Comparison of ENCODE assay signal across 12 cellular contexts in genomic region chr7:107694395-107694794, GRCh38. TPM values are rescaled to one million over a fixed set of nuclear protein-coding genes. Genes with fewer than 3 reads are reported as not detected.
DNase-seq lines count a peak whose midpoint lies in the region; TF ChIP-seq lines count a peak whose summit lies in the region.
"Had no signal": no experiment of that assay in that cellular context is flagged by ENCODE, and none has a peak within 500 bp of the region (broad histone marks: within the 10 kb centered on the region; RNA-seq: fewer than 3 reads in every experiment).

No MANE protein-coding gene starts in this region.

- DNase-seq in GM03348 (ENCODE audit: low spot score) (peak; percentile 16), NCI-H69 (lab: John Stamatoyannopoulos, UW) (peak; percentile 27), dorsolateral prefrontal cortex (peak in 2 of 10 donors; percentile 8 to 35), EL (no peak), NCI-H345 (lab: John Stamatoyannopoulos, UW) (no peak), erythroblast (lab: John Stamatoyannopoulos, UW) (no peak), SW480 (ENCODE audit: low spot score) (no peak)
- DNase-seq: activated naive CD4-positive, alpha-beta T cell; central memory CD4-positive, alpha-beta T cell; MV-4-11 had no signal

- TF ChIP-seq EP300 in neural cell (conservative IDR thresholded peaks at IDR 0.05; ENCODE audit: poor library complexity, severe bottlenecking), result peak; percentile 84

- peak overlapping the region in 21 of 59 donors; percentile 1 to 47 (median 20) for H3K4me3 ChIP-seq in dorsolateral prefrontal cortex
- H3K4me3 ChIP-seq in neural cell (ENCODE audit: low read length), result peak overlapping the region; percentile 35
- H3K4me3 ChIP-seq: SK-N-MC had no signal

- peak overlapping the region; percentile 18 for H3K4me2 ChIP-seq in neural cell (ENCODE audit: low read length)

- H3K27me3 ChIP-seq in dorsolateral prefrontal cortex (no peaks in the 10 kb centered on the region), neural cell (ENCODE audit: insufficient read depth, low read depth, low read length) (no peaks in the 10 kb centered on the region)

- H3F3A ChIP-seq in neural cell (ENCODE audit: insufficient read depth, low read length, poor library complexity, severe bottlenecking), result no peaks in the 10 kb centered on the region

- no peaks in the 10 kb centered on the region for H3K9me3 ChIP-seq in neural cell (ENCODE audit: low read length)

- H3K27ac ChIP-seq in dorsolateral prefrontal cortex (peak overlapping the region in 57 of 59 donors; percentile 16 to 93 (median 75)), neural cell (ENCODE audit: low read length) (peak overlapping the region; percentile 67)
- H3K27ac ChIP-seq: SK-N-MC had no signal

- intact Hi-C loops in dorsolateral prefrontal cortex (cut with DNase I), result no loop called here

- TF ChIP-seq RAD21 in neural cell (conservative IDR thresholded peaks at IDR 0.05), result no peak

- H3K9ac ChIP-seq in neural cell (ENCODE audit: low read length), result peak overlapping the region; percentile 7

- no peaks in the 10 kb centered on the region for H3K36me3 ChIP-seq in neural cell (ENCODE audit: insufficient read depth, low read length)

- H3K79me2 ChIP-seq in neural cell (replicated peaks; ENCODE audit: insufficient read depth, low read length), result no peaks in the 10 kb centered on the region

- TF ChIP-seq CTCF in dorsolateral prefrontal cortex (IDR thresholded peaks at IDR 0.05 in 54 of 56, conservative IDR thresholded peaks at IDR 0.05 in 2 of 56; ENCODE audit: low read depth in 1 of 56, partially characterized antibody in 56 of 56), result no peak
- TF ChIP-seq CTCF in neural cell (IDR thresholded peaks at IDR 0.05; ENCODE audit: poor library complexity, severe bottlenecking), result no peak

- H4K20me1 ChIP-seq in neural cell (ENCODE audit: insufficient read depth), result no peaks in the 10 kb centered on the region

- no peaks in the 10 kb centered on the region for H3K9me2 ChIP-seq in neural cell (ENCODE audit: insufficient read depth, low read length)

- H2AFZ ChIP-seq in neural cell (ENCODE audit: low read depth, low read length), result no peak overlapping the region

- no peak for TF ChIP-seq POLR2A in erythroblast (IDR thresholded peaks at IDR 0.05; ENCODE audit: low read length)

TF ChIP-seq in neural cell, 6 proteins besides CTCF, POLR2A, EP300 and RAD21:
- TF ChIP-seq TAF1 (IDR thresholded peaks at IDR 0.05; ENCODE audit: low read depth) (no peak), REST (IDR thresholded peaks at IDR 0.05; ENCODE audit: borderline replicate concordance) (peak; percentile 94), SMC3 (conservative IDR thresholded peaks at IDR 0.05; ENCODE audit: poor library complexity) (no peak), EZH2 (IDR thresholded peaks at IDR 0.05; ENCODE audit: borderline replicate concordance, insufficient read depth, low read length, poor library complexity, severe bottlenecking) (no peak), POLR2AphosphoS5 (IDR thresholded peaks at IDR 0.05) (peak; percentile 65)
TF ChIP-seq in neural cell: peak in this region for 2.

RNA-seq across cellular contexts. Expression of gene SLC26A4, which starts 33.8 kb away (rescaled TPM):
- total RNA-seq in dorsolateral prefrontal cortex, result 10 to 100 TPM in 74 of 120 experiments, 1 to 10 TPM in 46; 3.9 to 24.3 (median 11.0) TPM
- polyA plus RNA-seq in neural cell, result not detected in 2 replicates
- not detected in 2 replicates for polyA minus RNA-seq in neural cell

RNA-seq across cellular contexts. Expression of gene CBLL1, which starts 49.5 kb away (rescaled TPM):
- 10 to 100 TPM; 18.6 to 38.1 (median 28.9) TPM for total RNA-seq in dorsolateral prefrontal cortex
- 8.9 and 10.2 TPM in 2 replicates for polyA plus RNA-seq in neural cell
- polyA minus RNA-seq in neural cell, result 33.4 and 49.3 TPM in 2 replicates

Comparison
In these comparisons a context has a peak if more than half of its experiments do, and no peak if none do; other contexts are left out.
1. DNase-seq: peak in GM03348 (single experiment) and NCI-H69 (single experiment); none in EL (single experiment), NCI-H345 (single experiment), erythroblast (0 of 2) and SW480 (single experiment).